ENCODE assay signal across 15 cellular contexts in the genomic region with DNA sequence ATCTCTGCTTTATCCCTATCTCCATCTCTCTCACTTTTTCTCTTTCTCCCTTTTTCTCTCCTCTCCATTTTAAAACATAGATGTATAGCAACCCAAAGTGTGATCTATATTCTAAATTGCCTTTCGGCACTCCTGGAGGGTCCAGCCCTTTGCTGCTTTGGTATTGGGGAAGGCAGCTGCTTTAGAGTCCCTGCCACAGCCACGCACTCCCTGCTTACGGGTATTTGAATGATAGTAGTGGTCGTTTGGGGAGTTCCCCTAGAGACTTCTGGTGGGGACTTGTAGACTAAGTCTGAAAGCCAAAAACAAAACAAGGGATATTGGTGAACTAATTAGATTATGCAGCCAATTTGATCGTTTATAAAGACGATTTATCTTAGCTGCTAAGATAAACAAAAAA. TPM values are rescaled to one million over a fixed set of nuclear protein-coding genes. Genes with fewer than 3 reads are reported as not detected.
DNase-seq lines count a peak whose midpoint lies in the region; ATAC-seq and TF ChIP-seq lines count a peak whose summit lies in the region.
"Had no signal": no experiment of that assay in that cellular context is flagged by ENCODE, and none has a peak within 500 bp of the region (broad histone marks: within the 10 kb centered on the region; RNA-seq: fewer than 3 reads in every experiment).

No MANE protein-coding gene starts in this region.

- H3K27ac Mint-ChIP-seq in WTC11, result peak overlapping the region; percentile 6
- H3K27ac Mint-ChIP-seq in neural progenitor cell, result no peak overlapping the region
- H3K27ac Mint-ChIP-seq in activated CD4-positive, alpha-beta memory T cell treated with anti-CD3 and anti-CD28 coated beads, Interleukin-2, amount 10 ng/mL, durations not matched to agents 7 days and 5 days, result no peak overlapping the region
- H3K27ac Mint-ChIP-seq: CD4-positive, CD25-positive, alpha-beta regulatory T cell; HFFc6 had no signal

- no peak overlapping the region for H2AFZ ChIP-seq in OCI-LY1 (ENCODE audit: low read length)
- H2AFZ ChIP-seq in neural progenitor cell (replicated peaks), result peak overlapping the region; percentile 74

- H3K4me1 ChIP-seq in OCI-LY1 (ENCODE audit: insufficient read depth, low read length, severe bottlenecking) (peaks cover 77% of the 10 kb centered on the region), neural progenitor cell (peaks cover 11% of the 10 kb centered on the region)
- H3K4me1 ChIP-seq: Caco-2 had no signal

- H3K36me3 ChIP-seq in OCI-LY1 (ENCODE audit: insufficient read depth, low read length) (no peaks in the 10 kb centered on the region), neural progenitor cell (no peaks in the 10 kb centered on the region)
- H3K36me3 ChIP-seq: BE2C had no signal

- POLR2A ChIA-PET in WTC11 (lab: Charles Lee), result no interaction called here
- POLR2A ChIA-PET in activated CD4-positive, alpha-beta memory T cell treated with anti-CD3 and anti-CD28 coated beads, Interleukin-2, amount 10 ng/mL, durations not matched to agents 7 days and 5 days (lab: Charles Lee), result no interaction called here

- H3K9me2 ChIP-seq in OCI-LY1 (ENCODE audit: low read depth, low read length), result no peaks in the 10 kb centered on the region

- no peaks in the 10 kb centered on the region for H3K36me3 Mint-ChIP-seq in WTC11
- no peaks in the 10 kb centered on the region for H3K36me3 Mint-ChIP-seq in neural progenitor cell
- H3K36me3 Mint-ChIP-seq in activated CD4-positive, alpha-beta memory T cell treated with anti-CD3 and anti-CD28 coated beads, Interleukin-2, amount 10 ng/mL, durations not matched to agents 7 days and 5 days (ENCODE audit: low read depth), result no peaks in the 10 kb centered on the region
- H3K36me3 Mint-ChIP-seq: CD4-positive, CD25-positive, alpha-beta regulatory T cell had no signal

- H3K4me3 Mint-ChIP-seq in WTC11 (no peak overlapping the region), neural progenitor cell (no peak overlapping the region)
- no peak overlapping the region for H3K4me3 Mint-ChIP-seq in activated CD4-positive, alpha-beta memory T cell treated with anti-CD3 and anti-CD28 coated beads, Interleukin-2, amount 10 ng/mL, durations not matched to agents 7 days and 5 days
- H3K4me3 Mint-ChIP-seq: CD4-positive, CD25-positive, alpha-beta regulatory T cell; HFFc6 had no signal

- H3K4me2 ChIP-seq in OCI-LY1 (ENCODE audit: low read length), result peak overlapping the region; percentile 45; the same call in 1 of the 2 replicates
- H3K4me2 ChIP-seq in neural progenitor cell, result no peak overlapping the region

- peak; percentile 79 for ATAC-seq in WTC11
- ATAC-seq: HCT116 had no signal

- DNase-seq in WTC11 (ENCODE audit: low spot score) (no peak), neural progenitor cell (ENCODE audit: low spot score) (no peak), mucosa of gallbladder (ENCODE audit: low spot score) (no peak), NCI-H526 treated with DMSO at 0.1 percent for 48 hours (lab: John Stamatoyannopoulos, UW) (no peak)
- no peak for DNase-seq in activated CD4-positive, alpha-beta memory T cell treated with anti-CD3 and anti-CD28 coated beads, Interleukin-2, amount 10 ng/mL, durations not matched to agents 7 days and 5 days
- DNase-seq: ACHN; BE2C; C1 segment of cervical spinal cord; Caco-2; CD4-positive, CD25-positive, alpha-beta regulatory T cell; GOT3; H7; HFFc6 had no signal

- no peaks in the 10 kb centered on the region for H3K9me3 ChIP-seq in OCI-LY1 (ENCODE audit: low read length)
- no peaks in the 10 kb centered on the region for H3K9me3 ChIP-seq in neural progenitor cell (ENCODE audit: low read depth)
- H3K9me3 ChIP-seq: BE2C, Caco-2 had no signal

- H3K79me2 ChIP-seq in OCI-LY1 (ENCODE audit: insufficient read depth, low read length), result no peaks in the 10 kb centered on the region
- no peaks in the 10 kb centered on the region for H3K79me2 ChIP-seq in neural progenitor cell (ENCODE audit: low read depth)

- no peak for TF ChIP-seq CTCF in OCI-LY1 (IDR thresholded peaks at IDR 0.05; ENCODE audit: low read length)
- no peak for TF ChIP-seq CTCF in WTC11 (IDR thresholded peaks at IDR 0.05)
- TF ChIP-seq CTCF in neural progenitor cell (IDR thresholded peaks at IDR 0.05), result no peak

- H3K4me3 ChIP-seq in OCI-LY1 (ENCODE audit: low read depth, low read length, poor library complexity, severe bottlenecking) (peak overlapping the region; percentile 6), neural progenitor cell (no peak overlapping the region)

- peak overlapping the region; percentile 63 for H3K27ac ChIP-seq in OCI-LY1 (ENCODE audit: low read depth, low read length, poor library complexity, severe bottlenecking)
- no peak overlapping the region for H3K27ac ChIP-seq in neural progenitor cell

- H3K9me3 Mint-ChIP-seq in WTC11 (no peaks in the 10 kb centered on the region), neural progenitor cell (peaks cover 2% of the 10 kb centered on the region)
- no peaks in the 10 kb centered on the region for H3K9me3 Mint-ChIP-seq in activated CD4-positive, alpha-beta memory T cell treated with anti-CD3 and anti-CD28 coated beads, Interleukin-2, amount 10 ng/mL, durations not matched to agents 7 days and 5 days
- H3K9me3 Mint-ChIP-seq: CD4-positive, CD25-positive, alpha-beta regulatory T cell; HFFc6 had no signal

- peaks cover 24% of the 10 kb centered on the region for H3K4me1 Mint-ChIP-seq in WTC11
- H3K4me1 Mint-ChIP-seq in neural progenitor cell, result no peaks in the 10 kb centered on the region
- H3K4me1 Mint-ChIP-seq in activated CD4-positive, alpha-beta memory T cell treated with anti-CD3 and anti-CD28 coated beads, Interleukin-2, amount 10 ng/mL, durations not matched to agents 7 days and 5 days, result no peaks in the 10 kb centered on the region
- H3K4me1 Mint-ChIP-seq: CD4-positive, CD25-positive, alpha-beta regulatory T cell had no signal

- H3K9ac ChIP-seq in OCI-LY1 (ENCODE audit: low read length) (no peak overlapping the region), neural progenitor cell (no peak overlapping the region)

- no peaks in the 10 kb centered on the region for H4K20me1 ChIP-seq in OCI-LY1 (ENCODE audit: insufficient read depth, low read length)
- no peaks in the 10 kb centered on the region for H4K20me1 ChIP-seq in neural progenitor cell (ENCODE audit: low read depth)

- H3K27me3 Mint-ChIP-seq in WTC11 (ENCODE audit: low read depth) (no peaks in the 10 kb centered on the region), neural progenitor cell (ENCODE audit: insufficient read depth, low read depth) (peaks cover 2% of the 10 kb centered on the region)
- H3K27me3 Mint-ChIP-seq in activated CD4-positive, alpha-beta memory T cell treated with anti-CD3 and anti-CD28 coated beads, Interleukin-2, amount 10 ng/mL, durations not matched to agents 7 days and 5 days, result peaks cover 44% of the 10 kb centered on the region

- H3F3A ChIP-seq in OCI-LY1 (ENCODE audit: insufficient read depth, low read length) (no peaks in the 10 kb centered on the region), neural progenitor cell (ENCODE audit: low read depth) (no peaks in the 10 kb centered on the region)

- H3K27me3 ChIP-seq in OCI-LY1 (ENCODE audit: insufficient read depth, low read length) (no peaks in the 10 kb centered on the region), neural progenitor cell (no peaks in the 10 kb centered on the region)
- H3K27me3 ChIP-seq: BE2C had no signal

- CTCF ChIA-PET in WTC11 (lab: Charles Lee), result no interaction called here
- CTCF ChIA-PET in activated CD4-positive, alpha-beta memory T cell treated with anti-CD3 and anti-CD28 coated beads, Interleukin-2, amount 10 ng/mL, durations not matched to agents 7 days and 5 days (lab: Charles Lee), result no interaction called here

TF ChIP-seq in WTC11, 78 proteins besides CTCF, POLR2A, EP300 and RAD21 (continues in another document):
- no peak for TF ChIP-seq FOXJ3 (CRISPR knock-in tag; IDR thresholded peaks at IDR 0.05; ENCODE audit: borderline replicate concordance)
- TF ChIP-seq, protein P1, sequence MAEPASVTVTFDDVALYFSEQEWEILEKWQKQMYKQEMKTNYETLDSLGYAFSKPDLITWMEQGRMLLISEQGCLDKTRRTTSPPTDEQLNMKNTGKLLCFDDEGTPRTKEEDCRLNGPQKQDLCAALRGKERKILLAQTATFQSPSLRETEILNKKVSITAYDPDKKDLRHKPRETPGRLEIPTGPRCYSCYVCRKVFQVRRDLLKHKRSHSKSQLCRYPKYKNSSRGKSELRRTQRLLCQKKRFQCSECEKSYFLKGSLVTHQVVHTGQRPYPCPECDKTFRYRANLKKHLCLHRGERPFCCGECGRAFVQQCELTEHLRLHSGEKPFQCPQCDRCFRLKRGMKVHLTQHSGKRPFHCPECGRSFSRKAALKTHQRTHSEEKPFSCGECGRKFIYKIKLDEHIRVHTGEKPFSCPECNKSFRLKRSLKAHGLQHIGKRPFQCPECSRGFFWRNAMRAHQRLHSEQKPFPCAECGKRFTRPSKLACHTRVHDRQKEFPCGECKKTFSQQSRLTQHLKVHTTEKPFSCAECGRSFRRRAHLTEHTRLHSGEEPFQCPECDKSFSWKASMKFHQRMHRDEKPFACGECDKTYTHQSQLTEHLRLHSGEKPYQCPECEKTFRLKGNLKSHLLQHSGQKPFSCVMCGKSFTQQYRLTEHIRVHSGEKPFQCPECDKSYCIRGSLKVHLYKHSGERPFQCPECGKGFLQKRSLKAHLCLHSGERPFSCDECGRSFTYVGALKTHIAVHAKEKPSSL (CRISPR knock-in tag; conservative IDR thresholded peaks at IDR 0.05), result no peak
- TF ChIP-seq, protein P2, sequence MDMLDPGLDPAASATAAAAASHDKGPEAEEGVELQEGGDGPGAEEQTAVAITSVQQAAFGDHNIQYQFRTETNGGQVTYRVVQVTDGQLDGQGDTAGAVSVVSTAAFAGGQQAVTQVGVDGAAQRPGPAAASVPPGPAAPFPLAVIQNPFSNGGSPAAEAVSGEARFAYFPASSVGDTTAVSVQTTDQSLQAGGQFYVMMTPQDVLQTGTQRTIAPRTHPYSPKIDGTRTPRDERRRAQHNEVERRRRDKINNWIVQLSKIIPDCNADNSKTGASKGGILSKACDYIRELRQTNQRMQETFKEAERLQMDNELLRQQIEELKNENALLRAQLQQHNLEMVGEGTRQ (CRISPR knock-in tag; IDR thresholded peaks at IDR 0.05), result no peak

RNA-seq across cellular contexts. Expression of a gene that starts 11.9 kb away (rescaled TPM):
- total RNA-seq in WTC11 (2021) (13.6 to 19.9 TPM (median 19.5 TPM) in 3 replicates), neural progenitor cell (ENCODE audit: low replicate concordance) (0.19 TPM in 1 of 2 replicates, not detected in the other), mucosa of gallbladder (7.9 TPM)
- not detected for total RNA-seq in activated CD4-positive, alpha-beta memory T cell treated with anti-CD3 and anti-CD28 coated beads, Interleukin-2, amount 10 ng/mL, durations not matched to agents 7 days and 5 days
- total RNA-seq: CD4-positive, CD25-positive, alpha-beta regulatory T cell had no signal

RNA-seq across cellular contexts. Expression of a gene that starts 31.7 kb away (rescaled TPM):
- 65.9 to 82.1 TPM (median 68.5 TPM) in 3 replicates for total RNA-seq in WTC11 (2021)
- 59.1 and 95.9 TPM in 2 replicates for total RNA-seq in neural progenitor cell (ENCODE audit: low replicate concordance)
- total RNA-seq in mucosa of gallbladder, result 23.9 TPM
- 10 to 100 TPM; 19.3 to 20.6 TPM for total RNA-seq in activated CD4-positive, alpha-beta memory T cell treated with anti-CD3 and anti-CD28 coated beads, Interleukin-2, amount 10 ng/mL, durations not matched to agents 7 days and 5 days
